In the genomic region with DNA sequence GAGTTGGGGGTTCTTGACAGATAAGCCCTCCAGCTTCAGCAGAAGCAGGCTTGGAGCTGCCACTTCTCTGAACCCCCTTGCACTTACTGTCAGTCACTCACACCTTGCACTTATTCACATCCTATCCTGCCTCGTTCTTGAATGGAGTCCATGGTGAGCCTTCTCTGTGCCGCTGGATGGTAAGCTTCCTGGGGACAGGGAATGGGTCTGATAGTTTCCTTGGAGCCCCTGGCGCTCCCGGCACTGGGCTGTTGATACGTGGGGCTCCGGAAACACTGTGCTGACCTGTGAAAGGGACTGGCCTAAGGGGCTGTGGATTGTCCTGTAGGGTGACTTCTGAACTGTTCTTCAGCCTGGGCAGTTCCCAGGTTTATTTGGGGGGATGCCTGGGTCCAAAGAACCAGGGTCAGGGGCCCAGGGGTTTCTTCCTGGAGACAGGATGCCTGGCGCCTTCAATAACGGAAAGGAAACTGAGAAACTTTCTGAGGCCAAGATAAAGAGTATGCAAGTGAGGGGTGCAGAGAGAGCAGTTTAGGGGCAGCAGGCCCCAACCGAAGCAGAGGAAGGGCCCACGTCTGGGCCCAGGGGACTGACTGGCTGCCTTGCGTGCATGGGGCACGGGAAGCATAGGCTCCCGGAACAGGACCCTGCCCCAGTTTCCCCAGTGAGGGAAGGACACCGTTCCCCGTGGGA, we compare ENCODE assay signal across 8 cellular contexts. TPM values are rescaled to one million over a fixed set of nuclear protein-coding genes. Genes with fewer than 3 reads are reported as not detected.
DNase-seq lines count a peak whose midpoint lies in the region; ATAC-seq and TF ChIP-seq lines count a peak whose summit lies in the region.

No MANE protein-coding gene starts in this region.

- no peak for TF ChIP-seq RAD21 in neural cell (conservative IDR thresholded peaks at IDR 0.05)

- H3K27me3 ChIP-seq in HAP-1 (ENCODE audit: low read depth) (no peaks in the 10 kb centered on the region), OCI-LY3 (ENCODE audit: low read depth, low read length) (no peaks in the 10 kb centered on the region), dorsolateral prefrontal cortex (no peaks in the 10 kb centered on the region), neural cell (ENCODE audit: insufficient read depth, low read depth, low read length) (no peaks in the 10 kb centered on the region)

- no peaks in the 10 kb centered on the region for H3K9me2 ChIP-seq in neural cell (ENCODE audit: insufficient read depth, low read length)

- intact Hi-C loops in dorsolateral prefrontal cortex (cut with DNase I), result loop anchor here in 1 of 2 donors (5.0 kb wide), 1 partner anchor 38 kb away; no protein-coding TSS in a partner anchor

- H3K36me3 ChIP-seq in HAP-1 (replicated peaks) (peaks cover 16% of the 10 kb centered on the region), OCI-LY3 (replicated peaks; ENCODE audit: low read depth, low read length) (peaks cover 21% of the 10 kb centered on the region), neural cell (ENCODE audit: insufficient read depth, low read length) (no peaks in the 10 kb centered on the region)

- H3K4me1 ChIP-seq in HAP-1 (peaks cover 26% of the 10 kb centered on the region), OCI-LY3 (ENCODE audit: low read length) (peaks cover 20% of the 10 kb centered on the region)

- H3K4me2 ChIP-seq in OCI-LY3 (ENCODE audit: low read length), result peak overlapping the region; percentile 97
- H3K4me2 ChIP-seq in neural cell (ENCODE audit: low read length), result peak overlapping the region; percentile 88

- TF ChIP-seq CTCF in OCI-LY3 (IDR thresholded peaks at IDR 0.05; ENCODE audit: low read depth, low read length) (no peak), dorsolateral prefrontal cortex (IDR thresholded peaks at IDR 0.05 in 54 of 56, conservative IDR thresholded peaks at IDR 0.05 in 2 of 56; ENCODE audit: low read depth in 1 of 56, partially characterized antibody in 56 of 56) (no peak), neural cell (IDR thresholded peaks at IDR 0.05; ENCODE audit: poor library complexity, severe bottlenecking) (no peak)

- H4K20me1 ChIP-seq in OCI-LY3 (ENCODE audit: insufficient read depth, low read length) (no peaks in the 10 kb centered on the region), neural cell (ENCODE audit: insufficient read depth) (no peaks in the 10 kb centered on the region)

- H3F3A ChIP-seq in neural cell (ENCODE audit: insufficient read depth, low read length, poor library complexity, severe bottlenecking), result no peaks in the 10 kb centered on the region

- H3K4me3 ChIP-seq in HAP-1 (peak overlapping the region; percentile 48), OCI-LY3 (ENCODE audit: low read length) (peak overlapping the region; percentile 86), dorsolateral prefrontal cortex (peak overlapping the region; percentile 60 to 97 (median 78)), neural cell (ENCODE audit: low read length) (peak overlapping the region; percentile 94)

- no peak for DNase-seq in HAP-1 (ENCODE audit: low spot score in 2 of 2)
- peak in 2 of 10 donors; percentile 25 to 35 for DNase-seq in dorsolateral prefrontal cortex
- no peak for DNase-seq in SW480 (ENCODE audit: low spot score)
- no peak for DNase-seq in SIG-M5 treated with dmso at 0.1 percent for 504 hours (lab: John Stamatoyannopoulos, UW; ENCODE audit: unreplicated experiment)
- no peak for DNase-seq in NCI-H2081 treated with DMSO at 0.1 percent for 48 hours (lab: John Stamatoyannopoulos, UW)

- H3K27ac ChIP-seq in OCI-LY3 (ENCODE audit: low read length) (peak overlapping the region; percentile 60), dorsolateral prefrontal cortex (peak overlapping the region; percentile 4 to 98 (median 90)), neural cell (ENCODE audit: low read length) (peak overlapping the region; percentile 70)

- ATAC-seq in GM18498 (IDR thresholded peaks at IDR 0.05; ENCODE audit: unreplicated experiment), result peak; percentile 41

- H3K9ac ChIP-seq in OCI-LY3 (ENCODE audit: low read length) (peak overlapping the region; percentile 90), neural cell (ENCODE audit: low read length) (peak overlapping the region; percentile 94)

- TF ChIP-seq EP300 in neural cell (conservative IDR thresholded peaks at IDR 0.05; ENCODE audit: poor library complexity, severe bottlenecking), result no peak

- in situ Hi-C loops in HAP-1 (cut with MboI; ENCODE audit: low sequenced_read_pairs), result no loop called here

- no peaks in the 10 kb centered on the region for H3K9me3 ChIP-seq in HAP-1
- H3K9me3 ChIP-seq in OCI-LY3 (ENCODE audit: insufficient read depth, low read length), result no peaks in the 10 kb centered on the region
- no peaks in the 10 kb centered on the region for H3K9me3 ChIP-seq in neural cell (ENCODE audit: low read length)

- 0 out of 2 replicates have a peak overlapping the region, but pooled peaks have one; percentile 15 for H2AFZ ChIP-seq in OCI-LY3 (ENCODE audit: low read depth, low read length)
- peak overlapping the region; percentile 94 for H2AFZ ChIP-seq in neural cell (ENCODE audit: low read depth, low read length)

- H3K79me2 ChIP-seq in OCI-LY3 (ENCODE audit: low read length), result peaks cover 69% of the 10 kb centered on the region
- H3K79me2 ChIP-seq in neural cell (replicated peaks; ENCODE audit: insufficient read depth, low read length), result peaks cover 10% of the 10 kb centered on the region

TF ChIP-seq in neural cell, 6 proteins besides CTCF, POLR2A, EP300 and RAD21:
- TF ChIP-seq EZH2 (IDR thresholded peaks at IDR 0.05; ENCODE audit: borderline replicate concordance, insufficient read depth, low read length, poor library complexity, severe bottlenecking), result no peak
- TF ChIP-seq POLR2AphosphoS5 (IDR thresholded peaks at IDR 0.05), result no peak
- TF ChIP-seq, protein P1, sequence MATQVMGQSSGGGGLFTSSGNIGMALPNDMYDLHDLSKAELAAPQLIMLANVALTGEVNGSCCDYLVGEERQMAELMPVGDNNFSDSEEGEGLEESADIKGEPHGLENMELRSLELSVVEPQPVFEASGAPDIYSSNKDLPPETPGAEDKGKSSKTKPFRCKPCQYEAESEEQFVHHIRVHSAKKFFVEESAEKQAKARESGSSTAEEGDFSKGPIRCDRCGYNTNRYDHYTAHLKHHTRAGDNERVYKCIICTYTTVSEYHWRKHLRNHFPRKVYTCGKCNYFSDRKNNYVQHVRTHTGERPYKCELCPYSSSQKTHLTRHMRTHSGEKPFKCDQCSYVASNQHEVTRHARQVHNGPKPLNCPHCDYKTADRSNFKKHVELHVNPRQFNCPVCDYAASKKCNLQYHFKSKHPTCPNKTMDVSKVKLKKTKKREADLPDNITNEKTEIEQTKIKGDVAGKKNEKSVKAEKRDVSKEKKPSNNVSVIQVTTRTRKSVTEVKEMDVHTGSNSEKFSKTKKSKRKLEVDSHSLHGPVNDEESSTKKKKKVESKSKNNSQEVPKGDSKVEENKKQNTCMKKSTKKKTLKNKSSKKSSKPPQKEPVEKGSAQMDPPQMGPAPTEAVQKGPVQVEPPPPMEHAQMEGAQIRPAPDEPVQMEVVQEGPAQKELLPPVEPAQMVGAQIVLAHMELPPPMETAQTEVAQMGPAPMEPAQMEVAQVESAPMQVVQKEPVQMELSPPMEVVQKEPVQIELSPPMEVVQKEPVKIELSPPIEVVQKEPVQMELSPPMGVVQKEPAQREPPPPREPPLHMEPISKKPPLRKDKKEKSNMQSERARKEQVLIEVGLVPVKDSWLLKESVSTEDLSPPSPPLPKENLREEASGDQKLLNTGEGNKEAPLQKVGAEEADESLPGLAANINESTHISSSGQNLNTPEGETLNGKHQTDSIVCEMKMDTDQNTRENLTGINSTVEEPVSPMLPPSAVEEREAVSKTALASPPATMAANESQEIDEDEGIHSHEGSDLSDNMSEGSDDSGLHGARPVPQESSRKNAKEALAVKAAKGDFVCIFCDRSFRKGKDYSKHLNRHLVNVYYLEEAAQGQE (IDR thresholded peaks at IDR 0.05; ENCODE audit: borderline replicate concordance), result no peak
- no peak for TF ChIP-seq MXI1 (conservative IDR thresholded peaks at IDR 0.05; ENCODE audit: poor library complexity, severe bottlenecking)
- no peak for TF ChIP-seq SMC3 (conservative IDR thresholded peaks at IDR 0.05; ENCODE audit: poor library complexity)
- no peak for TF ChIP-seq TAF1 (IDR thresholded peaks at IDR 0.05; ENCODE audit: low read depth)

RNA-seq across cellular contexts. Expression of gene ST3GAL4, which starts 0.7 kb away (rescaled TPM):
- 10 to 100 TPM; 19.8 to 70.4 (median 32.7) TPM for total RNA-seq in dorsolateral prefrontal cortex
- 46.1 TPM in 2 replicates for polyA plus RNA-seq in neural cell
- polyA minus RNA-seq in neural cell, result 21.9 and 26.3 TPM in 2 replicates

RNA-seq across cellular contexts. Expression of gene DCPS, which starts 50.9 kb away (rescaled TPM):
- total RNA-seq in dorsolateral prefrontal cortex, result 10 to 100 TPM in 85 of 120 experiments, 1 to 10 TPM in 35; 5.5 to 17.5 (median 10.9) TPM
- 3.7 and 6.4 TPM in 2 replicates for polyA plus RNA-seq in neural cell
- polyA minus RNA-seq in neural cell, result 5.6 and 7.3 TPM in 2 replicates
